In genomic region chr18:23652232-23652631, GRCh38 we compare ENCODE assay signal across 24 cellular contexts. TPM values are rescaled to one million over a fixed set of nuclear protein-coding genes. Genes with fewer than 3 reads are reported as not detected.
DNase-seq lines count a peak whose midpoint lies in the region; ATAC-seq, FAIRE-seq and TF ChIP-seq lines count a peak whose summit lies in the region.
"Had no signal": no experiment of that assay in that cellular context is flagged by ENCODE, and none has a peak within 500 bp of the region (broad histone marks: within the 10 kb centered on the region; RNA-seq: fewer than 3 reads in every experiment).

No MANE protein-coding gene starts in this region.

- H3K4me3 ChIP-seq in A549, result no peak overlapping the region
- H3K4me3 ChIP-seq in PC-9, result no peak overlapping the region
- H3K4me3 ChIP-seq in hepatocyte, result no peak overlapping the region
- H3K4me3 ChIP-seq: BLaER1, SJSA1 had no signal

- intact Hi-C loops in PC-9 (cut with micrococcal nuclease; ENCODE audit: unreplicated experiment), result no loop called here

- peaks cover 25% of the 10 kb centered on the region for H3K27me3 Mint-ChIP-seq in progenitor cell of endocrine pancreas

- POLR2A ChIA-PET in A549 (lab: Yijun Ruan, JAX), result interaction anchor here (1.2 kb wide), 1 partner anchor 11 kb away, joined by 3 read pairs; no protein-coding TSS in a partner anchor
- POLR2A ChIA-PET in PC-9 (lab: Charles Lee; ENCODE audit: unreplicated experiment), result no interaction called here

- CTCF ChIA-PET in A549 (lab: Yijun Ruan, JAX) (interaction anchor here (0.9 to 5.3 kb wide), 3 partner anchors 11 to 62 kb away, joined by 3 to 28 read pairs (median 9); no protein-coding TSS in a partner anchor), PC-9 (lab: Charles Lee) (no interaction called here)

- DNase-seq in A549 (ENCODE audit: low read depth in 1 of 2, low spot score in 1 of 2) (no peak), PC-9 (no peak), hepatocyte (ENCODE audit: low spot score) (no peak), progenitor cell of endocrine pancreas (ENCODE audit: low spot score, unreplicated experiment) (no peak), putamen (ENCODE audit: low spot score) (no peak), amygdala (lab: John Stamatoyannopoulos, UW) (no peak), NCI-H345 treated with DMSO at 0.1 percent for 48 hours (lab: John Stamatoyannopoulos, UW; ENCODE audit: unreplicated experiment) (no peak)
- DNase-seq: CD4-positive, CD25-positive, alpha-beta regulatory T cell; NCI-H1048; NCI-H1417; NCI-H1694 treated with DMSO at 0.1 percent for 48 hours; NCI-H2081 treated with DMSO at 0.1 percent for 48 hours; NCI-H2171 treated with DMSO at 0.1 percent for 48 hours; NCI-H345; NCI-H524; NCI-H774; Right ventricle myocardium superior had no signal

- peaks cover 23% of the 10 kb centered on the region for H3K4me1 Mint-ChIP-seq in progenitor cell of endocrine pancreas (ENCODE audit: low read depth)
- H3K4me1 Mint-ChIP-seq: IgD-negative memory B cell had no signal

- H3K9me3 ChIP-seq in A549 (no peaks in the 10 kb centered on the region), PC-9 (ENCODE audit: insufficient read depth, low read depth) (no peaks in the 10 kb centered on the region), hepatocyte (ENCODE audit: low read depth) (no peaks in the 10 kb centered on the region)
- H3K9me3 ChIP-seq: BLaER1, SJSA1 had no signal

- H3K4me1 ChIP-seq in A549, result peaks cover 43% of the 10 kb centered on the region
- peaks cover 19% of the 10 kb centered on the region for H3K4me1 ChIP-seq in PC-9 (replicated peaks; ENCODE audit: insufficient read depth)
- peaks cover 28% of the 10 kb centered on the region for H3K4me1 ChIP-seq in hepatocyte (ENCODE audit: insufficient read depth)
- H3K4me1 ChIP-seq: SJSA1 had no signal

- H2AFZ ChIP-seq in PC-9, result no peak overlapping the region
- no peak overlapping the region for H2AFZ ChIP-seq in hepatocyte

- peaks cover 16% of the 10 kb centered on the region; the same call in 1 of the 2 replicates for H3F3A ChIP-seq in PC-9 (ENCODE audit: insufficient read depth, low read depth)

- H4K20me1 ChIP-seq in PC-9 (ENCODE audit: insufficient read depth) (no peaks in the 10 kb centered on the region), hepatocyte (ENCODE audit: insufficient read depth, poor library complexity, severe bottlenecking) (no peaks in the 10 kb centered on the region)
- H4K20me1 ChIP-seq: BLaER1 had no signal

- H3K79me2 ChIP-seq in PC-9 (ENCODE audit: low read depth) (no peaks in the 10 kb centered on the region), hepatocyte (no peaks in the 10 kb centered on the region)

- H3K36me3 ChIP-seq in PC-9 (ENCODE audit: low read depth) (no peaks in the 10 kb centered on the region), hepatocyte (replicated peaks; ENCODE audit: insufficient read depth, low read depth) (no peaks in the 10 kb centered on the region)
- H3K36me3 ChIP-seq: BLaER1, SJSA1 had no signal

- H3K27ac ChIP-seq in A549 (peak overlapping the region; percentile 57 to 83), PC-9 (no peak overlapping the region), hepatocyte (peak overlapping the region; percentile 74)
- H3K27ac ChIP-seq: 22Rv1, BLaER1, SJSA1 had no signal

- peak; percentile 41 to 68; a peak in 4 of 6 replicates for ATAC-seq in A549
- no peak for ATAC-seq in GM21447 (IDR thresholded peaks at IDR 0.05; ENCODE audit: unreplicated experiment)

- peak overlapping the region; percentile 62 for H3K27ac Mint-ChIP-seq in progenitor cell of endocrine pancreas
- H3K27ac Mint-ChIP-seq: CD4-positive, CD25-positive, alpha-beta regulatory T cell; IgD-negative memory B cell had no signal

- no peak for TF ChIP-seq EP300 in A549 (IDR thresholded peaks at IDR 0.05)

- no peaks in the 10 kb centered on the region for H3K9me3 Mint-ChIP-seq in progenitor cell of endocrine pancreas (ENCODE audit: low read depth)
- H3K9me3 Mint-ChIP-seq: IgD-negative memory B cell had no signal

- no peak for FAIRE-seq in A549 (lab: Jason Lieb, UNC)
- FAIRE-seq: D721Med had no signal

- TF ChIP-seq CTCF in A549 (IDR thresholded peaks at IDR 0.05), result no peak
- TF ChIP-seq CTCF in PC-9 (conservative IDR thresholded peaks at IDR 0.05), result no peak
- TF ChIP-seq CTCF in hepatocyte (IDR thresholded peaks at IDR 0.05; ENCODE audit: poor library complexity), result no peak
- no peak for TF ChIP-seq CTCF in progenitor cell of endocrine pancreas (IDR thresholded peaks at IDR 0.05; ENCODE audit: unreplicated experiment)

- H3K27me3 ChIP-seq in PC-9 (ENCODE audit: insufficient read depth, low read depth), result no peaks in the 10 kb centered on the region
- H3K27me3 ChIP-seq in hepatocyte, result no peaks in the 10 kb centered on the region
- H3K27me3 ChIP-seq: BLaER1 had no signal

- H3K9me2 ChIP-seq in PC-9 (ENCODE audit: insufficient read depth) (no peaks in the 10 kb centered on the region), hepatocyte (replicated peaks; ENCODE audit: insufficient read depth) (no peaks in the 10 kb centered on the region)

- H3K4me2 ChIP-seq in A549 (peak overlapping the region; percentile 63), PC-9 (peak overlapping the region; percentile 40; the same call in 1 of the 2 replicates), hepatocyte (no peak overlapping the region)
- H3K4me2 ChIP-seq: BLaER1 had no signal

- H3K36me3 Mint-ChIP-seq in progenitor cell of endocrine pancreas (ENCODE audit: insufficient read depth), result no peaks in the 10 kb centered on the region
- H3K36me3 Mint-ChIP-seq: IgD-negative memory B cell had no signal

- TF ChIP-seq POLR2A in A549 (IDR thresholded peaks at IDR 0.05; ENCODE audit: low read length), result no peak

- no peak overlapping the region for H3K4me3 Mint-ChIP-seq in progenitor cell of endocrine pancreas (ENCODE audit: low read depth)
- H3K4me3 Mint-ChIP-seq: CD4-positive, CD25-positive, alpha-beta regulatory T cell; IgD-negative memory B cell had no signal

- no peak for TF ChIP-seq RAD21 in A549 (conservative IDR thresholded peaks at IDR 0.05 in 1 of 2, IDR thresholded peaks at IDR 0.05 in 1 of 2)

- WGBS in A549 (ENCODE audit: missing lambda C conversion rate), result 45% methylated on average over 6 of the region's 6 CpGs
- WGBS in hepatocyte (ENCODE audit: low lambda C conversion rate, missing lambda C conversion rate), result 77% methylated on average over 6 of the region's 6 CpGs

- no TSS peak for BruUV-seq in PC-9 (replicated peaks; lab: Mats Ljungman, UMichigan)

TF ChIP-seq in A549, 52 proteins besides CTCF, POLR2A, EP300 and RAD21:
- TF ChIP-seq GATA3 (IDR thresholded peaks at IDR 0.05; ENCODE audit: borderline replicate concordance) (peak; percentile 29; the same call in 1 of the 2 replicates), NFE2L2 (conservative IDR thresholded peaks at IDR 0.05; ENCODE audit: low read length) (no peak)

RNA-seq across cellular contexts. Expression of gene ANKRD29, which starts 10.5 kb away (rescaled TPM):
- 25.2 and 25.4 TPM in 2 replicates for polyA plus RNA-seq in A549 (2011; rRNA removed)
- 10.5 and 12.3 TPM in 2 replicates for polyA plus RNA-seq in A549 (2012; cell fraction: cytosol; rRNA removed)
- polyA plus RNA-seq in A549 (2012; cell fraction: nucleus; rRNA removed), result 13.5 and 15.5 TPM in 2 replicates
- polyA plus RNA-seq in A549 (2017; fragmentation: RNase III; extraction: RNeasy Plus Mini Kit Qiagen cat#74134 plus additional on column Dnase treatment), result 12.4 to 17.4 TPM (median 17.2 TPM) in 3 replicates
- 13.2 and 17.2 TPM in 2 replicates for polyA minus RNA-seq in A549 (2011; rRNA and poly(A)+ RNA removed)
- total RNA-seq in PC-9 (2021), result 4.3 and 4.6 TPM in 2 replicates
- total RNA-seq in hepatocyte, result 12.1 and 17.4 TPM in 2 replicates
- polyA plus RNA-seq in hepatocyte, result 7.7 and 8.9 TPM in 2 replicates
- 0.36 and 0.41 TPM in 2 replicates for total RNA-seq in progenitor cell of endocrine pancreas
- total RNA-seq: CD4-positive, CD25-positive, alpha-beta regulatory T cell; G401 had no signal
- polyA plus RNA-seq: IgD-negative memory B cell had no signal

RNA-seq across cellular contexts. Expression of gene LAMA3, which starts 37.0 kb away (rescaled TPM):
- 31.0 and 40.1 TPM in 2 replicates for polyA plus RNA-seq in A549 (2011; rRNA removed)
- 9.6 and 11.6 TPM in 2 replicates for polyA plus RNA-seq in A549 (2012; cell fraction: cytosol; rRNA removed)
- 26.8 and 38.7 TPM in 2 replicates for polyA plus RNA-seq in A549 (2012; cell fraction: nucleus; rRNA removed)
- 18.2 to 24.1 TPM (median 19.4 TPM) in 3 replicates for polyA plus RNA-seq in A549 (2017; fragmentation: RNase III; extraction: RNeasy Plus Mini Kit Qiagen cat#74134 plus additional on column Dnase treatment)
- 41.6 and 42.2 TPM in 2 replicates for polyA minus RNA-seq in A549 (2011; rRNA and poly(A)+ RNA removed)
- total RNA-seq in PC-9 (2021), result 44.4 and 54.7 TPM in 2 replicates
- total RNA-seq in hepatocyte, result 52.1 and 63.3 TPM in 2 replicates
- 27.8 and 29.9 TPM in 2 replicates for polyA plus RNA-seq in hepatocyte
- total RNA-seq in progenitor cell of endocrine pancreas, result 0.84 and 1.2 TPM in 2 replicates
- total RNA-seq: CD4-positive, CD25-positive, alpha-beta regulatory T cell had no signal
- polyA plus RNA-seq: IgD-negative memory B cell had no signal

Comparison
In these comparisons a context has a peak if more than half of its experiments do, and no peak if none do; other contexts are left out.
1. RNA of gene LAMA3, which starts 37.0 kb away (total RNA-seq): 52.1 to 63.3 TPM in hepatocyte and 44.4 to 54.7 TPM in PC-9; 0.84 to 1.2 TPM in progenitor cell of endocrine pancreas; every median in the first group is over 10 times any median in the second.